Comparison of ENCODE assay signal across 2 cellular contexts in the genomic region with DNA sequence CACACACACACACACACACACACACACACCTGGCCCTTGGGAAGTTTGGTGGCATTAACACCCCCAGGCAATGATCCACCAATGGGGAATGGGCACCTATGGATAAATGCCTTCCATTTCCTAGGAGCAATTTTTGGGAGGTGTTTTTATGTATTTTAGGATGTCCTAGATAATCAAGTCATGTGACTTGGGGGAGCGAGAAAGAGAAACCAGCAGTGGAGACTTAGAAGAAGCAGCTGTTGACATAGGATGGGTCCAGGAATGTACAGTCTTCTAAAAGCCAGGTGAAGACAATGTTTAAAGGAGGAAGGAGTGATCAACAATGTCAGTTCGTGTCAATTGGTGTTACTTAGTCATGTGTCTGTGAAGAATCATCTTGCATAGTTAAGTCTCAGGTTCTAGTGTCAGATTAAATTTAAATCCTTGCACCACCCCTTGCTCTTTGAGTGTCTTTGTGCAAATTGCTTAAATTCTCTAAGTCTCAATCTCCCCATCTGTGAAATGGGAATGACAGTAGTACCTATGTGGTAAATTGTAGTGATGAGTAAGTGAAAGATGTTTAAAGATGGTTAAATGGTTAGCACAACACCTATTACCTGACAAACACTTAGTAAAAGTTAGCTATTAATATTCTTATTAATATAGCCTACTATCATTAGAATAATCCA.
TF ChIP-seq lines count a peak whose summit lies in the region.

No MANE protein-coding gene starts in this region.

TF ChIP-seq in HepG2, 621 proteins besides CTCF, POLR2A, EP300 and RAD21:
- no peak for TF ChIP-seq ZNF230 (CRISPR knock-in tag; IDR thresholded peaks at IDR 0.05)
- 0 out of 2 replicates have a peak, but pooled peaks have one; percentile 39 for TF ChIP-seq RAD51 (IDR thresholded peaks at IDR 0.05; ENCODE audit: borderline replicate concordance)
- peak; percentile 37 for TF ChIP-seq ZNF629 (CRISPR knock-in tag; conservative IDR thresholded peaks at IDR 0.05)
- no peak for TF ChIP-seq ZBTB21 (CRISPR knock-in tag; IDR thresholded peaks at IDR 0.05)
- TF ChIP-seq PHF5A (CRISPR knock-in tag; IDR thresholded peaks at IDR 0.05; ENCODE audit: low read depth, unreplicated experiment) = no peak

TF ChIP-seq in K562, 482 proteins besides CTCF, POLR2A, EP300 and RAD21 (continues in another document):
- TF ChIP-seq BCOR (IDR thresholded peaks at IDR 0.05) = peak; percentile 78
- no peak for TF ChIP-seq ZFP30 (CRISPR knock-in tag; IDR thresholded peaks at IDR 0.05; ENCODE audit: borderline replicate concordance)
- no peak for TF ChIP-seq THAP7 (CRISPR knock-in tag; IDR thresholded peaks at IDR 0.05)
- no peak for TF ChIP-seq CCAR2 (IDR thresholded peaks at IDR 0.05; ENCODE audit: low read depth, low read length)
- TF ChIP-seq, protein P1, sequence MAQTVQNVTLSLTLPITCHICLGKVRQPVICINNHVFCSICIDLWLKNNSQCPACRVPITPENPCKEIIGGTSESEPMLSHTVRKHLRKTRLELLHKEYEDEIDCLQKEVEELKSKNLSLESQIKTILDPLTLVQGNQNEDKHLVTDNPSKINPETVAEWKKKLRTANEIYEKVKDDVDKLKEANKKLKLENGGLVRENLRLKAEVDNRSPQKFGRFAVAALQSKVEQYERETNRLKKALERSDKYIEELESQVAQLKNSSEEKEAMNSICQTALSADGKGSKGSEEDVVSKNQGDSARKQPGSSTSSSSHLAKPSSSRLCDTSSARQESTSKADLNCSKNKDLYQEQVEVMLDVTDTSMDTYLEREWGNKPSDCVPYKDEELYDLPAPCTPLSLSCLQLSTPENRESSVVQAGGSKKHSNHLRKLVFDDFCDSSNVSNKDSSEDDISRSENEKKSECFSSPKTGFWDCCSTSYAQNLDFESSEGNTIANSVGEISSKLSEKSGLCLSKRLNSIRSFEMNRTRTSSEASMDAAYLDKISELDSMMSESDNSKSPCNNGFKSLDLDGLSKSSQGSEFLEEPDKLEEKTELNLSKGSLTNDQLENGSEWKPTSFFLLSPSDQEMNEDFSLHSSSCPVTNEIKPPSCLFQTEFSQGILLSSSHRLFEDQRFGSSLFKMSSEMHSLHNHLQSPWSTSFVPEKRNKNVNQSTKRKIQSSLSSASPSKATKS (CRISPR knock-in tag; IDR thresholded peaks at IDR 0.05) = no peak
- TF ChIP-seq FOXJ3 (CRISPR knock-in tag; IDR thresholded peaks at IDR 0.05) = no peak
- no peak for TF ChIP-seq GATA2 (CRISPR knock-in tag; IDR thresholded peaks at IDR 0.05)
- TF ChIP-seq ELF4 (CRISPR knock-in tag; IDR thresholded peaks at IDR 0.05) = no peak
- no peak for TF ChIP-seq ZNF589 (CRISPR knock-in tag; IDR thresholded peaks at IDR 0.05; ENCODE audit: low read depth)
- no peak for TF ChIP-seq ZEB2 (IDR thresholded peaks at IDR 0.05)
- TF ChIP-seq PYGO2 (tag; IDR thresholded peaks at IDR 0.05) = no peak
- TF ChIP-seq ZNF584 (CRISPR knock-in tag; IDR thresholded peaks at IDR 0.05; ENCODE audit: low read depth) = no peak
- no peak for TF ChIP-seq PHTF2 (CRISPR knock-in tag; IDR thresholded peaks at IDR 0.05)
- TF ChIP-seq, protein P2, sequence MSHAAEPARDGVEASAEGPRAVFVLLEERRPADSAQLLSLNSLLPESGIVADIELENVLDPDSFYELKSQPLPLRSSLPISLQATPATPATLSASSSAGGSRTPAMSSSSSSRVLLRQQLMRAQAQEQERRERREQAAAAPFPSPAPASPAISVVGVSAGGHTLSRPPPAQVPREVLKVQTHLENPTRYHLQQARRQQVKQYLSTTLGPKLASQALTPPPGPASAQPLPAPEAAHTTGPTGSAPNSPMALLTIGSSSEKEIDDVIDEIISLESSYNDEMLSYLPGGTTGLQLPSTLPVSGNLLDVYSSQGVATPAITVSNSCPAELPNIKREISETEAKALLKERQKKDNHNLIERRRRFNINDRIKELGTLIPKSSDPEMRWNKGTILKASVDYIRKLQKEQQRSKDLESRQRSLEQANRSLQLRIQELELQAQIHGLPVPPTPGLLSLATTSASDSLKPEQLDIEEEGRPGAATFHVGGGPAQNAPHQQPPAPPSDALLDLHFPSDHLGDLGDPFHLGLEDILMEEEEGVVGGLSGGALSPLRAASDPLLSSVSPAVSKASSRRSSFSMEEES (CRISPR knock-in tag; IDR thresholded peaks at IDR 0.05) = peak; percentile 94
- TF ChIP-seq RBM25 (IDR thresholded peaks at IDR 0.05; ENCODE audit: low read depth, low read length, severe bottlenecking) = peak; percentile 94
- no peak for TF ChIP-seq HDAC8 (tag; IDR thresholded peaks at IDR 0.05)
- TF ChIP-seq ZNF696 (CRISPR knock-in tag; conservative IDR thresholded peaks at IDR 0.05) = no peak
- no peak for TF ChIP-seq CBX5 (IDR thresholded peaks at IDR 0.05; ENCODE audit: borderline replicate concordance, low read depth)
- TF ChIP-seq ZNF347 (CRISPR knock-in tag; IDR thresholded peaks at IDR 0.05; ENCODE audit: low read depth) = no peak
- TF ChIP-seq ZNF395 (CRISPR knock-in tag; IDR thresholded peaks at IDR 0.05) = no peak
- TF ChIP-seq USF2 (CRISPR knock-in tag; IDR thresholded peaks at IDR 0.05) = 0 out of 2 replicates have a peak, but pooled peaks have one; percentile 12
- TF ChIP-seq ELF2 (CRISPR knock-in tag; IDR thresholded peaks at IDR 0.05) = no peak
- no peak for TF ChIP-seq TBP (optimal IDR thresholded peaks at IDR 0.05; ENCODE audit: low read depth, low read length)
- no peak for TF ChIP-seq SNRNP70 (optimal IDR thresholded peaks at IDR 0.05; ENCODE audit: low read depth, low read length)
- no peak for TF ChIP-seq MITF (IDR thresholded peaks at IDR 0.05)
- TF ChIP-seq HNRNPUL1 (IDR thresholded peaks at IDR 0.05; ENCODE audit: low read length) = no peak
- no peak for TF ChIP-seq ZNF184 (CRISPR knock-in tag; IDR thresholded peaks at IDR 0.05)
- TF ChIP-seq HNRNPLL (IDR thresholded peaks at IDR 0.05; ENCODE audit: low read depth, low read length, poor library complexity, severe bottlenecking) = no peak
- peak; percentile 83 for TF ChIP-seq TOE1 (IDR thresholded peaks at IDR 0.05; ENCODE audit: borderline replicate concordance)
- TF ChIP-seq TOE1 (CRISPR knock-in tag; IDR thresholded peaks at IDR 0.05; ENCODE audit: borderline replicate concordance, low read depth) = no peak
- no peak for TF ChIP-seq HMGN3 (IDR thresholded peaks at IDR 0.05; ENCODE audit: borderline replicate concordance, extremely low read depth, insufficient read length, low read depth, low read length)
- no peak for TF ChIP-seq ILK (tag; IDR thresholded peaks at IDR 0.05; ENCODE audit: borderline replicate concordance, low read depth)
- no peak for TF ChIP-seq ARHGAP35 (IDR thresholded peaks at IDR 0.05; ENCODE audit: partially characterized antibody)
- TF ChIP-seq ZKSCAN8 (CRISPR knock-in tag; IDR thresholded peaks at IDR 0.05) = no peak
- no peak for TF ChIP-seq HNRNPK (IDR thresholded peaks at IDR 0.05; ENCODE audit: low read depth, low read length, poor library complexity, severe bottlenecking)
- TF ChIP-seq VEZF1 (CRISPR knock-in tag; IDR thresholded peaks at IDR 0.05) = no peak
- TF ChIP-seq CBFA2T2 (conservative IDR thresholded peaks at IDR 0.05) = peak; percentile 26; the same call in 1 of the 2 replicates
- TF ChIP-seq RHOXF2B (CRISPR knock-in tag; conservative IDR thresholded peaks at IDR 0.05) = no peak
- TF ChIP-seq, protein P3, sequence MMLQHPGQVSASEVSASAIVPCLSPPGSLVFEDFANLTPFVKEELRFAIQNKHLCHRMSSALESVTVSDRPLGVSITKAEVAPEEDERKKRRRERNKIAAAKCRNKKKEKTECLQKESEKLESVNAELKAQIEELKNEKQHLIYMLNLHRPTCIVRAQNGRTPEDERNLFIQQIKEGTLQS (IDR thresholded peaks at IDR 0.05) = no peak
- TF ChIP-seq, protein P3 (CRISPR knock-in tag; conservative IDR thresholded peaks at IDR 0.05) = no peak
- TF ChIP-seq CLOCK (CRISPR knock-in tag; IDR thresholded peaks at IDR 0.05; ENCODE audit: borderline replicate concordance) = no peak
- no peak for TF ChIP-seq NCOA1 (IDR thresholded peaks at IDR 0.05; ENCODE audit: low read depth)
- TF ChIP-seq, protein P4, sequence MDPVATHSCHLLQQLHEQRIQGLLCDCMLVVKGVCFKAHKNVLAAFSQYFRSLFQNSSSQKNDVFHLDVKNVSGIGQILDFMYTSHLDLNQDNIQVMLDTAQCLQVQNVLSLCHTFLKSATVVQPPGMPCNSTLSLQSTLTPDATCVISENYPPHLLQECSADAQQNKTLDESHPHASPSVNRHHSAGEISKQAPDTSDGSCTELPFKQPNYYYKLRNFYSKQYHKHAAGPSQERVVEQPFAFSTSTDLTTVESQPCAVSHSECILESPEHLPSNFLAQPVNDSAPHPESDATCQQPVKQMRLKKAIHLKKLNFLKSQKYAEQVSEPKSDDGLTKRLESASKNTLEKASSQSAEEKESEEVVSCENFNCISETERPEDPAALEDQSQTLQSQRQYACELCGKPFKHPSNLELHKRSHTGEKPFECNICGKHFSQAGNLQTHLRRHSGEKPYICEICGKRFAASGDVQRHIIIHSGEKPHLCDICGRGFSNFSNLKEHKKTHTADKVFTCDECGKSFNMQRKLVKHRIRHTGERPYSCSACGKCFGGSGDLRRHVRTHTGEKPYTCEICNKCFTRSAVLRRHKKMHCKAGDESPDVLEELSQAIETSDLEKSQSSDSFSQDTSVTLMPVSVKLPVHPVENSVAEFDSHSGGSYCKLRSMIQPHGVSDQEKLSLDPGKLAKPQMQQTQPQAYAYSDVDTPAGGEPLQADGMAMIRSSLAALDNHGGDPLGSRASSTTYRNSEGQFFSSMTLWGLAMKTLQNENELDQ (CRISPR knock-in tag; IDR thresholded peaks at IDR 0.05; ENCODE audit: borderline replicate concordance) = no peak
- peak; percentile 64 for TF ChIP-seq RAD51 (IDR thresholded peaks at IDR 0.05; ENCODE audit: borderline replicate concordance, low read depth)
- no peak for TF ChIP-seq CCNT2 (IDR thresholded peaks at IDR 0.05; ENCODE audit: borderline replicate concordance, extremely low read depth, insufficient read length, low read depth, low read length)
- no peak for TF ChIP-seq ZNF668 (CRISPR knock-in tag; IDR thresholded peaks at IDR 0.05)
